8 cellular contexts compared by ENCODE assay signal in genomic region chr22:26672060-26672471, GRCh38. TPM values are rescaled to one million over a fixed set of nuclear protein-coding genes. Genes with fewer than 3 reads are reported as not detected.
DNase-seq lines count a peak whose midpoint lies in the region; ATAC-seq, FAIRE-seq and TF ChIP-seq lines count a peak whose summit lies in the region.

No MANE protein-coding gene starts in this region.

- no peaks in the 10 kb centered on the region for H3K27me3 ChIP-seq in WERI-Rb-1 (ENCODE audit: insufficient read depth, low read depth, severe bottlenecking)
- no peaks in the 10 kb centered on the region for H3K27me3 ChIP-seq in small intestine (ENCODE audit: control insufficient read depth in 2 of 2, insufficient read depth in 2 of 2, low read length in 2 of 2)

- no peak for TF ChIP-seq CTCF in GM12864 (IDR thresholded peaks at IDR 0.05; ENCODE audit: low read depth, low read length, missing control alignments)
- no peak for TF ChIP-seq CTCF in WERI-Rb-1 (IDR thresholded peaks at IDR 0.05; ENCODE audit: low read depth, low read length)
- TF ChIP-seq CTCF in foreskin fibroblast (IDR thresholded peaks at IDR 0.05; ENCODE audit: low read depth, low read length): no peak

- H3K4me1 ChIP-seq in small intestine (ENCODE audit: control insufficient read depth in 2 of 2, insufficient read depth in 1 of 2, low read depth in 1 of 2, low read length in 1 of 2): peaks cover 4 to 13% of the 10 kb centered on the region in 2 donors

- H3K27ac ChIP-seq in WERI-Rb-1 (peak overlapping the region; percentile 90), small intestine (ENCODE audit: low read depth in 1 of 2, low read length in 1 of 2) (peak overlapping the region; percentile 82 to 90)

- peak; percentile 18 for ATAC-seq in HG02642 (IDR thresholded peaks at IDR 0.05; ENCODE audit: poor library complexity, unreplicated experiment)

- WGBS in small intestine, 3 donors: 71 to 81% (median 77%) methylated on average over 8 of the region's 8 CpGs

- DNase-seq in GM12864 (ENCODE audit: low read depth) (no peak), WERI-Rb-1 (no peak), foreskin fibroblast (no peak), small intestine (no peak), NCI-H748 treated with DMSO at 0.1 percent for 48 hours (lab: John Stamatoyannopoulos, UW) (no peak), NCI-H82 (lab: John Stamatoyannopoulos, UW) (no peak)
- no peak for DNase-seq in stimulated activated CD8-positive, alpha-beta memory T cell treated with anti-CD3 and anti-CD28 coated beads, Interleukin-4, amount 100 ng/mL, for 48 hours

- peak overlapping the region; percentile 75 for H3K4me3 ChIP-seq in GM12864 (ENCODE audit: low read depth, low read length)
- peak overlapping the region; percentile 76 for H3K4me3 ChIP-seq in WERI-Rb-1 (ENCODE audit: low read depth, low read length)
- peak overlapping the region; percentile 82 to 96 for H3K4me3 ChIP-seq in foreskin fibroblast (ENCODE audit: low read depth in 1 of 2, low read length in 2 of 2)
- H3K4me3 ChIP-seq in small intestine (ENCODE audit: low read depth in 1 of 2, low read length in 2 of 2): peak overlapping the region in 1 of 2 donors; percentile 51

- no peak for FAIRE-seq in small intestine (lab: Jason Lieb, UNC)

- H3K9me3 ChIP-seq in WERI-Rb-1 (ENCODE audit: severe bottlenecking): no peaks in the 10 kb centered on the region
- no peaks in the 10 kb centered on the region for H3K9me3 ChIP-seq in small intestine (ENCODE audit: control insufficient read depth, low read depth)

- H3K36me3 ChIP-seq in WERI-Rb-1 (no peaks in the 10 kb centered on the region), small intestine (ENCODE audit: control insufficient read depth in 2 of 2, insufficient read depth in 2 of 2, low read length in 2 of 2) (no peaks in the 10 kb centered on the region)

RNA-seq across cellular contexts. Expression of gene MIAT, which starts 14.7 kb away (rescaled TPM):
- 1 to 10 TPM in 1 of 3 donors, under 1 TPM in 1, not detected in 1; 0.27 to 1.3 TPM for polyA plus RNA-seq in small intestine

RNA-seq across cellular contexts. Expression of gene CRYBA4, which starts 50.3 kb away (rescaled TPM):
- polyA plus RNA-seq in small intestine: under 1 TPM in 1 of 3 donors, not detected in 2; 0.10 TPM

RNA-seq across cellular contexts. Expression of gene CRYBB1, which starts 54.2 kb away (rescaled TPM):
- under 1 TPM in 1 of 3 donors, not detected in 2; 0.75 TPM for polyA plus RNA-seq in small intestine
